ENCODE assay signal across 27 cellular contexts in genomic region chr1:218510153-218510772, GRCh38.
DNase-seq lines count a peak whose midpoint lies in the region; ATAC-seq lines count a peak whose summit lies in the region.
"Had no signal": no experiment of that assay in that cellular context is flagged by ENCODE, and none has a peak within 500 bp of the region (broad histone marks: within the 10 kb centered on the region; RNA-seq: fewer than 3 reads in every experiment).

No MANE protein-coding gene starts in this region.

- peak; percentile 59 for ATAC-seq in GM18861 (IDR thresholded peaks at IDR 0.05; ENCODE audit: unreplicated experiment)
- ATAC-seq in GM19397 (IDR thresholded peaks at IDR 0.05; ENCODE audit: unreplicated experiment): peak; percentile 55
- ATAC-seq in HG03565 (IDR thresholded peaks at IDR 0.05; ENCODE audit: unreplicated experiment): peak; percentile 46
- ATAC-seq in HG03196 (IDR thresholded peaks at IDR 0.05; ENCODE audit: unreplicated experiment): no peak
- ATAC-seq: body of pancreas, left cardiac atrium, right cardiac atrium, WTC11 had no signal

- DNase-seq in kidney tubule cell (ENCODE audit: low spot score): peak; percentile 50
- DNase-seq in COR-L47 (lab: John Stamatoyannopoulos, UW): no peak
- no peak for DNase-seq in mucosa of gallbladder (ENCODE audit: low spot score)
- DNase-seq: activated CD4-positive, alpha-beta T cell treated with anti-CD3 and anti-CD28 coated beads, Interleukin-2, amount 50 U/mL, for 1 hour; activated naive CD4-positive, alpha-beta T cell treated with Interleukin-2 at 50 U/mL for 16 hours; activated T-cell treated with anti-CD3 and anti-CD28 coated beads, Interleukin-2, amount 50 U/mL, for 48 hours; adrenal gland; body of pancreas; dermis blood vessel endothelial cell; DMS79; esophagus squamous epithelium; foreskin melanocyte; GDM1; left cardiac atrium; mammary epithelial cell; MV-4-11; NCI-H1436 treated with DMSO at 0.1 percent for 48 hours; NCI-H510A treated with DMSO at 0.1 percent for 48 hours; Peyer's patch; right cardiac atrium; stimulated activated CD4-positive, alpha-beta T cell treated with anti-CD3 and anti-CD28 coated beads, Interleukin-4, amount 100 ng/mL, for 1 hour; trophoblast cell had no signal
